8 cellular contexts compared by ENCODE assay signal in the genomic region with DNA sequence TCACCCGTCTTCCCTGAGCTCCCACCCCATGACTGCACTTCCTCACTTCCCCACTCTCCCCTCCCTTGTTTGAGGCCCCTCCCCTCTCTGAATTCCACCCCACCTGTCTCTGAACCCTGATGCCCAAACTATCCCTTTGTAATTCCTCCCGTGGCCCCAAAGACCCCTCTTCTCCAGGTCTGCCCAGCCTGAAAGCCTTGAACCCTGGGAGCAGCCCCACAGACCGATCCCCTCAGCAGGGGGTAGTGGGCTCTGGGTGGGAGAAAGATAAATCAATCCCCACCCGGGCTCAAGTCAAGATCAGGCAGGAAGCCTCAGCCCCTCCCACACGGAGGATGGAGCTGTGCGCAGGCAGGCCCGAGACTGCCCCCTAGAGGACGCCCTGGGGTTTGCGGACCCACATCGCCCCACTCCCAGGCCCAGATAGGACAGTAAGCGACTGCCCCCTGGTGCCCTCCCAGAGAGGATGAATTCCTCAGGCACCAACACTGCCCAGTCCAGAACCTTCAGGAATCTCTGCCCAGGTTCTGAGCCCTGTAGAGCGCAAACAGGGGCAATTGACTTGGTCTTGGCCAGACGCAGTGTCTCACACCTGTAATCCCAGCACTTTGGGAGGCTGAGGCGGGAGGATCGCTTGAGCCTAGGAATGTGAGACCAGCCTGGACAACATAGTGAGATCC. TPM values are rescaled to one million over a fixed set of nuclear protein-coding genes. Genes with fewer than 3 reads are reported as not detected.
DNase-seq lines count a peak whose midpoint lies in the region; ATAC-seq, FAIRE-seq and TF ChIP-seq lines count a peak whose summit lies in the region.

No MANE protein-coding gene starts in this region.

- no peak for FAIRE-seq in A549 (lab: Jason Lieb, UNC)

- peak; percentile 100 for TF ChIP-seq CTCF in A549 (IDR thresholded peaks at IDR 0.05)
- TF ChIP-seq CTCF in WTC11 (IDR thresholded peaks at IDR 0.05) = peak; percentile 98
- peak; percentile 97 to 100 (median 100) for TF ChIP-seq CTCF in breast epithelium (IDR thresholded peaks at IDR 0.05)

- H3K4me1 ChIP-seq in A549 (peaks cover 27% of the 10 kb centered on the region), breast epithelium (peaks cover 0 to 5% of the 10 kb centered on the region in 2 donors)

- H3K27ac ChIP-seq in A549 = peak overlapping the region; percentile 76 to 83
- peak overlapping the region; percentile 19 to 25 for H3K27ac ChIP-seq in breast epithelium

- H3K4me3 Mint-ChIP-seq in WTC11 = peak overlapping the region; percentile 69

- peak; percentile 100 for TF ChIP-seq RAD21 in A549 (conservative IDR thresholded peaks at IDR 0.05 in 1 of 2, IDR thresholded peaks at IDR 0.05 in 1 of 2)

- no peaks in the 10 kb centered on the region for H3K36me3 ChIP-seq in breast epithelium

- WGBS in A549 (ENCODE audit: missing lambda C conversion rate) = 12% methylated on average over 8 of the region's 15 CpGs

- no peak overlapping the region for H3K27ac Mint-ChIP-seq in WTC11

- H3K9me3 ChIP-seq in A549 = no peaks in the 10 kb centered on the region
- H3K9me3 ChIP-seq in breast epithelium = no peaks in the 10 kb centered on the region

- no peaks in the 10 kb centered on the region; the same call in 1 of the 2 replicates for H3K36me3 Mint-ChIP-seq in WTC11

- POLR2A ChIA-PET in A549 (lab: Yijun Ruan, JAX) (interaction anchor here (1.0 to 1.8 kb wide), 2 partner anchors 19 to 22 kb away, joined by 3 to 12 read pairs; no protein-coding TSS in a partner anchor), WTC11 (lab: Charles Lee) (interaction anchor here (0.7 to 1.3 kb wide), 10 partner anchors 11 to 147 kb away, joined by 3 to 7 read pairs (median 3); no protein-coding TSS in a partner anchor)

- peak; percentile 40 to 67 for ATAC-seq in A549
- ATAC-seq in GM18867 (IDR thresholded peaks at IDR 0.05; ENCODE audit: unreplicated experiment) = peak; percentile 39
- ATAC-seq in HG03196 (IDR thresholded peaks at IDR 0.05; ENCODE audit: unreplicated experiment) = peak; percentile 36
- peak; percentile 60 for ATAC-seq in WTC11

- no peak for TF ChIP-seq EP300 in A549 (IDR thresholded peaks at IDR 0.05)

- no peaks in the 10 kb centered on the region for H3K9me3 Mint-ChIP-seq in WTC11

- peak overlapping the region; percentile 63 for H3K4me2 ChIP-seq in A549

- DNase-seq in A549 (ENCODE audit: low read depth in 1 of 2, low spot score in 1 of 2) = peak; percentile 92 to 95
- DNase-seq in NCI-H226 = peak; percentile 71
- DNase-seq in WTC11 (ENCODE audit: low spot score) = peak; percentile 99
- DNase-seq in breast epithelium (ENCODE audit: low spot score in 2 of 2) = peak; percentile 94 to 98
- DNase-seq in islet precursor cell = peak; percentile 98
- DNase-seq in stimulated activated CD4-positive, alpha-beta T cell treated with anti-CD3 and anti-CD28 coated beads, Interleukin-1b, Interleukin-23, amount 100 ng/mL, for 1 hour (ENCODE audit: low read depth in 2 of 2) = peak; percentile 94 to 99

- H3K4me3 ChIP-seq in A549 = no peak overlapping the region
- H3K4me3 ChIP-seq in breast epithelium = no peak overlapping the region

- no peaks in the 10 kb centered on the region for H3K27me3 Mint-ChIP-seq in WTC11 (ENCODE audit: low read depth)

- intact Hi-C loops in breast epithelium (cut with DNase I; ENCODE audit: low total_unique reads) = loop anchor here (10.0 kb wide), 1 partner anchor 139 kb away; no protein-coding TSS in a partner anchor

- H3K27me3 ChIP-seq in breast epithelium = no peaks in the 10 kb centered on the region

- H3K4me1 Mint-ChIP-seq in WTC11 = peaks cover 23% of the 10 kb centered on the region

- TF ChIP-seq POLR2A in A549 (IDR thresholded peaks at IDR 0.05; ENCODE audit: low read length) (no peak), breast epithelium (IDR thresholded peaks at IDR 0.05) (no peak)

- CTCF ChIA-PET in A549 (lab: Yijun Ruan, JAX) = interaction anchor here (0.6 to 27.1 kb wide), 54 partner anchors 10 to 1260 kb away, joined by 3 to 764 read pairs (median 4); a partner anchor contains a TSS
- CTCF ChIA-PET in WTC11 (lab: Charles Lee) = interaction anchor here (0.5 to 4.3 kb wide), 48 partner anchors 9 to 449 kb away, joined by 3 to 90 read pairs (median 5); a partner anchor contains a TSS

TF ChIP-seq in A549, 52 proteins besides CTCF, POLR2A, EP300 and RAD21 (continues in another document):
- TF ChIP-seq, protein P1, sequence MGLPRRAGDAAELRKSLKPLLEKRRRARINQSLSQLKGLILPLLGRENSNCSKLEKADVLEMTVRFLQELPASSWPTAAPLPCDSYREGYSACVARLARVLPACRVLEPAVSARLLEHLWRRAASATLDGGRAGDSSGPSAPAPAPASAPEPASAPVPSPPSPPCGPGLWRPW (IDR thresholded peaks at IDR 0.05) = no peak
- TF ChIP-seq, protein P2, sequence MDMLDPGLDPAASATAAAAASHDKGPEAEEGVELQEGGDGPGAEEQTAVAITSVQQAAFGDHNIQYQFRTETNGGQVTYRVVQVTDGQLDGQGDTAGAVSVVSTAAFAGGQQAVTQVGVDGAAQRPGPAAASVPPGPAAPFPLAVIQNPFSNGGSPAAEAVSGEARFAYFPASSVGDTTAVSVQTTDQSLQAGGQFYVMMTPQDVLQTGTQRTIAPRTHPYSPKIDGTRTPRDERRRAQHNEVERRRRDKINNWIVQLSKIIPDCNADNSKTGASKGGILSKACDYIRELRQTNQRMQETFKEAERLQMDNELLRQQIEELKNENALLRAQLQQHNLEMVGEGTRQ (IDR thresholded peaks at IDR 0.05) = no peak
- TF ChIP-seq CBX8 (IDR thresholded peaks at IDR 0.05) (no peak), PHF8 (IDR thresholded peaks at IDR 0.05; ENCODE audit: borderline replicate concordance, low read depth) (no peak), GATA3 (IDR thresholded peaks at IDR 0.05; ENCODE audit: borderline replicate concordance) (no peak), ZNF302 (CRISPR knock-in tag; IDR thresholded peaks at IDR 0.05) (no peak), FOSL2 (IDR thresholded peaks at IDR 0.05) (no peak), FOSL2 (CRISPR knock-in tag; IDR thresholded peaks at IDR 0.05) (peak; percentile 14; the same call in 1 of the 2 replicates), EHMT2 (IDR thresholded peaks at IDR 0.05; ENCODE audit: low read depth) (no peak), RFX5 (IDR thresholded peaks at IDR 0.05) (no peak), BHLHE40 (IDR thresholded peaks at IDR 0.05; ENCODE audit: low read depth, low read length) (no peak), FOSB (CRISPR knock-in tag; IDR thresholded peaks at IDR 0.05) (no peak), SMC3 (IDR thresholded peaks at IDR 0.05) (peak; percentile 100)

TF ChIP-seq in WTC11, 78 proteins besides CTCF, POLR2A, EP300 and RAD21 (continues in another document):
- TF ChIP-seq SP1 (CRISPR knock-in tag; conservative IDR thresholded peaks at IDR 0.05) = peak; percentile 87
- TF ChIP-seq ZNF219 (CRISPR knock-in tag; IDR thresholded peaks at IDR 0.05; ENCODE audit: borderline replicate concordance) = no peak
- no peak for TF ChIP-seq CBFB (CRISPR knock-in tag; IDR thresholded peaks at IDR 0.05; ENCODE audit: low read depth)
- TF ChIP-seq JAZF1 (CRISPR knock-in tag; IDR thresholded peaks at IDR 0.05) = no peak
- TF ChIP-seq, protein P2 (CRISPR knock-in tag; IDR thresholded peaks at IDR 0.05) = no peak
- TF ChIP-seq, protein P3, sequence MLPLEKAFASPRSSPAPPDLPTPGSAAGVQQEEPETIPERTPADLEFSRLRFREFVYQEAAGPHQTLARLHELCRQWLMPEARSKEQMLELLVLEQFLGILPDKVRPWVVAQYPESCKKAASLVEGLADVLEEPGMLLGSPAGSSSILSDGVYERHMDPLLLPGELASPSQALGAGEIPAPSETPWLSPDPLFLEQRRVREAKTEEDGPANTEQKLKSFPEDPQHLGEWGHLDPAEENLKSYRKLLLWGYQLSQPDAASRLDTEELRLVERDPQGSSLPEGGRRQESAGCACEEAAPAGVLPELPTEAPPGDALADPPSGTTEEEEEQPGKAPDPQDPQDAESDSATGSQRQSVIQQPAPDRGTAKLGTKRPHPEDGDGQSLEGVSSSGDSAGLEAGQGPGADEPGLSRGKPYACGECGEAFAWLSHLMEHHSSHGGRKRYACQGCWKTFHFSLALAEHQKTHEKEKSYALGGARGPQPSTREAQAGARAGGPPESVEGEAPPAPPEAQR (CRISPR knock-in tag; IDR thresholded peaks at IDR 0.05) = no peak
- TF ChIP-seq, protein P4, sequence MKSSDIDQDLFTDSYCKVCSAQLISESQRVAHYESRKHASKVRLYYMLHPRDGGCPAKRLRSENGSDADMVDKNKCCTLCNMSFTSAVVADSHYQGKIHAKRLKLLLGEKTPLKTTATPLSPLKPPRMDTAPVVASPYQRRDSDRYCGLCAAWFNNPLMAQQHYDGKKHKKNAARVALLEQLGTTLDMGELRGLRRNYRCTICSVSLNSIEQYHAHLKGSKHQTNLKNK (CRISPR knock-in tag; IDR thresholded peaks at IDR 0.05) = no peak
- no peak for TF ChIP-seq TP53 (CRISPR knock-in tag; IDR thresholded peaks at IDR 0.05)
- TF ChIP-seq ESRRA (CRISPR knock-in tag; IDR thresholded peaks at IDR 0.05; ENCODE audit: borderline replicate concordance) = no peak
- no peak for TF ChIP-seq OVOL2 (CRISPR knock-in tag; IDR thresholded peaks at IDR 0.05; ENCODE audit: borderline replicate concordance)
- TF ChIP-seq MYBL2 (CRISPR knock-in tag; IDR thresholded peaks at IDR 0.05) = no peak
- no peak for TF ChIP-seq KAT7 (CRISPR knock-in tag; IDR thresholded peaks at IDR 0.05; ENCODE audit: borderline replicate concordance)

RNA-seq across cellular contexts. Expression of a gene that starts 11.7 kb away (rescaled TPM):
- polyA plus RNA-seq in A549 (2011; rRNA removed) (185 and 209 TPM in 2 replicates), A549 (2017; fragmentation: RNase III; extraction: RNeasy Plus Mini Kit Qiagen cat#74134 plus additional on column Dnase treatment) (547 to 666 TPM (median 620 TPM) in 3 replicates)
- polyA plus RNA-seq in A549 (2012; cell fraction: cytosol; rRNA removed) = 1,409 and 1,648 TPM in 2 replicates
- polyA plus RNA-seq in A549 (2012; cell fraction: nucleus; rRNA removed) = 1,259 and 1,748 TPM in 2 replicates
- 41.9 and 74.6 TPM in 2 replicates for polyA minus RNA-seq in A549 (2011; rRNA and poly(A)+ RNA removed)
- total RNA-seq in WTC11 (2021) (202 to 299 TPM (median 285 TPM) in 3 replicates), breast epithelium (100 to 1,000 TPM; 210 to 264 (median 211) TPM)

RNA-seq across cellular contexts. Expression of a gene that starts 44.6 kb away (rescaled TPM):
- polyA plus RNA-seq in A549 (2011; rRNA removed) (140 and 141 TPM in 2 replicates), A549 (2017; fragmentation: RNase III; extraction: RNeasy Plus Mini Kit Qiagen cat#74134 plus additional on column Dnase treatment) (295 to 306 TPM (median 302 TPM) in 3 replicates)
- polyA plus RNA-seq in A549 (2012; cell fraction: cytosol; rRNA removed) = 45.1 and 50.9 TPM in 2 replicates
- polyA plus RNA-seq in A549 (2012; cell fraction: nucleus; rRNA removed) = 40.3 and 49.7 TPM in 2 replicates
- 131 and 145 TPM in 2 replicates for polyA minus RNA-seq in A549 (2011; rRNA and poly(A)+ RNA removed)
- total RNA-seq in WTC11 (2021) (192 to 201 TPM (median 200 TPM) in 3 replicates), breast epithelium (100 to 1,000 TPM in 1 of 3 donors, 10 to 100 TPM in 2; 58.7 to 128 (median 63.7) TPM)
